In the genomic region with DNA sequence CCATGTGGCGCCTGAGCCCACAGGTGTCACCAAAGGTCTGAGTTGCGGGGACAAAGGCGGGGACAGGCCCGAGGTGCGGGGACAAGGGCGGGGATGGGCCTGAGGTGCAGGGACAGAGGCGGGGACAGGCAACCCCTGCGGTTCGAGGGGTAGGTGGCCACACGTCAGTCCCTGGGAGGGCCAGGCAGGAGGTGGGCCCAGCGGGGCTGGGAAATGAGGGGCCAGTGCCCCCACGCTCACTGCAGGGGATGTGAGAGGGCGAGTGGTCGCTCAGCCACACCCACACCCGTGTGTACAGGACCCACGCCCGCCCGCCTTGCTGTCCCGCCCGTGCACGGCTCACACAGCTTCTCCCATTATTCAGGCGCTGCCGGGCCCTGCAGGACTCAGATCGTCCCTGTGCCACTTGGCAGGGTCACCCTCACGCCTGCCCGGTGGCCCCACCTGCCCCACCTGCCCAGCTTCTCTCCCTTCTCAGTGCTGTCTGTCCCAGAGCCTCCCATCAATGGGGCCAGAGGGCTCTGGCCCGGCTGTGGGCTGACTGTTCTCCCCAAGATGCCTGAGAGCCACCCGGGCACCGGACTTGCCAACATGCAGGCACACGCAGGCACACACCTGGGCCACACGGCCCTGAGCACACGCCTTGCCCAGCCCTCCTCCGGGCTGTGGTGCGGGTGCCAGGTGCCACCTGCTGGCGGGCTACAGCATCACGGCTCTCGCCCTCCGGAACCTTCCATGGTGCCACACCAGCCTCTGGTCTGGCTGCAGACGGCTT, we compare ENCODE assay signal across 8 cellular contexts. TPM values are rescaled to one million over a fixed set of nuclear protein-coding genes. Genes with fewer than 3 reads are reported as not detected.
DNase-seq lines count a peak whose midpoint lies in the region; ATAC-seq and TF ChIP-seq lines count a peak whose summit lies in the region.

No MANE protein-coding gene starts in this region.

- TF ChIP-seq CTCF in dorsolateral prefrontal cortex (IDR thresholded peaks at IDR 0.05 in 54 of 56, conservative IDR thresholded peaks at IDR 0.05 in 2 of 56; ENCODE audit: low read depth in 1 of 56, partially characterized antibody in 56 of 56) = peak; percentile 33 to 88 (median 82)

- H3K27ac ChIP-seq in dorsolateral prefrontal cortex = no peak overlapping the region

- H3K4me3 ChIP-seq in dorsolateral prefrontal cortex = no peak overlapping the region

- peak; percentile 61 for ATAC-seq in HG03103 (IDR thresholded peaks at IDR 0.05; ENCODE audit: low read depth, unreplicated experiment)
- no peak for ATAC-seq in HG02610 (IDR thresholded peaks at IDR 0.05; ENCODE audit: unreplicated experiment)

- intact Hi-C loops in dorsolateral prefrontal cortex (cut with DNase I) = loop anchor here (2.0 to 10.0 kb wide), 3 partner anchors 126 to 203 kb away; partner anchors contain the start of gene AP2A2 (in 1 of the 2)

- DNase-seq in GDM1 (lab: John Stamatoyannopoulos, UW) (peak; percentile 54), NCI-H460 (ENCODE audit: extremely low read depth, low read depth) (peak; percentile 51), dorsolateral prefrontal cortex (peak; percentile 48 to 82 (median 64)), lung microvascular endothelial cell (ENCODE audit: low read depth in 2 of 2) (peak; percentile 62 to 81)
- peak; percentile 54 to 56 for DNase-seq in activated CD4-positive, alpha-beta T cell treated with anti-CD3 and anti-CD28 coated beads, Interleukin-2, amount 50 U/mL, for 24 hours (ENCODE audit: low read depth in 1 of 2, low spot score in 1 of 2)
- DNase-seq in stimulated activated CD8-positive, alpha-beta memory T cell treated with anti-CD3 and anti-CD28 coated beads, Interleukin-15, amount 100 ng/mL, for 24 hours (ENCODE audit: low read depth) = peak; percentile 35

- peaks cover 0 to 74% (median 32%) of the 10 kb centered on the region in 45 donors for H3K27me3 ChIP-seq in dorsolateral prefrontal cortex

RNA-seq across cellular contexts. Expression of gene MUC6, which starts 14.2 kb away (rescaled TPM):
- not detected in 2 replicates for total RNA-seq in NCI-H460 (2014; rRNA removed; shearing (Covaris generic))
- polyA plus RNA-seq in NCI-H460 (2014; cell fraction: nucleus; rRNA removed) = not detected in 2 replicates
- total RNA-seq in dorsolateral prefrontal cortex (not detected), lung microvascular endothelial cell (not detected in 2 replicates)

RNA-seq across cellular contexts. Expression of gene MUC2, which starts 23.9 kb away (rescaled TPM):
- total RNA-seq in NCI-H460 (2014; rRNA removed; shearing (Covaris generic)) = not detected in 2 replicates
- not detected in 2 replicates for polyA plus RNA-seq in NCI-H460 (2014; cell fraction: nucleus; rRNA removed)
- total RNA-seq in dorsolateral prefrontal cortex = under 1 TPM in 1 of 120 experiments, not detected in 119; 0.07 TPM
- not detected in 2 replicates for total RNA-seq in lung microvascular endothelial cell
